In genomic region chr6:63689421-63689820, GRCh38 we compare ENCODE assay signal across 26 cellular contexts. TPM values are rescaled to one million over a fixed set of nuclear protein-coding genes. Genes with fewer than 3 reads are reported as not detected.
DNase-seq lines count a peak whose midpoint lies in the region; FAIRE-seq and TF ChIP-seq lines count a peak whose summit lies in the region.
"Had no signal": no experiment of that assay in that cellular context is flagged by ENCODE, and none has a peak within 500 bp of the region (broad histone marks: within the 10 kb centered on the region; RNA-seq: fewer than 3 reads in every experiment).

No MANE protein-coding gene starts in this region.

- 0 out of 2 replicates have a peak, but pooled peaks cover 4% of the 10 kb centered on the region for H3K4me1 Mint-ChIP-seq in HFFc6 (ENCODE audit: low read depth)
- H3K4me1 Mint-ChIP-seq: nephron had no signal

- WGBS in smooth muscle cell (ENCODE audit: low lambda C conversion rate): 97% methylated on average over 2 of the region's 2 CpGs

- peaks cover 5% of the 10 kb centered on the region for H3K36me3 ChIP-seq in smooth muscle cell (ENCODE audit: low read depth)

- no peaks in the 10 kb centered on the region for H3K9me3 ChIP-seq in smooth muscle cell (replicated peaks; ENCODE audit: low read depth)
- H3K9me3 ChIP-seq: A549, BLaER1, esophagus squamous epithelium, sigmoid colon, upper lobe of right lung had no signal

- H3K4me3 ChIP-seq in smooth muscle cell: no peak overlapping the region
- H3K4me3 ChIP-seq: A549, BLaER1, esophagus squamous epithelium, sigmoid colon, upper lobe of right lung had no signal

- H3K36me3 Mint-ChIP-seq in HFFc6 (ENCODE audit: low read depth): peaks cover 10% of the 10 kb centered on the region

- H3K79me2 ChIP-seq in smooth muscle cell (ENCODE audit: low read depth): peaks cover 27% of the 10 kb centered on the region

- H3K9me3 Mint-ChIP-seq in HFFc6: no peaks in the 10 kb centered on the region
- H3K9me3 Mint-ChIP-seq: effector memory CD8-positive, alpha-beta T cell; nephron had no signal

- H2AFZ ChIP-seq in smooth muscle cell (ENCODE audit: low read depth): no peak overlapping the region

- H3K4me1 ChIP-seq in smooth muscle cell (ENCODE audit: low read depth): no peaks in the 10 kb centered on the region
- H3K4me1 ChIP-seq: BLaER1, esophagus squamous epithelium, sigmoid colon, upper lobe of right lung had no signal

- H3K4me2 ChIP-seq in smooth muscle cell: no peak overlapping the region
- H3K4me2 ChIP-seq: A549, BLaER1 had no signal

- no peak overlapping the region for H3K9ac ChIP-seq in smooth muscle cell (ENCODE audit: low read depth)
- H3K9ac ChIP-seq: BLaER1 had no signal

- H3K27me3 ChIP-seq in smooth muscle cell (ENCODE audit: low read depth): no peaks in the 10 kb centered on the region
- H3K27me3 ChIP-seq: BLaER1, esophagus squamous epithelium, sigmoid colon, upper lobe of right lung had no signal

- no peak overlapping the region for H3K27ac ChIP-seq in smooth muscle cell (ENCODE audit: low read depth)
- H3K27ac ChIP-seq: A549, BLaER1, esophagus squamous epithelium, sigmoid colon, upper lobe of right lung had no signal

- no peaks in the 10 kb centered on the region for H3K27me3 Mint-ChIP-seq in HFFc6 (ENCODE audit: insufficient read depth)
- H3K27me3 Mint-ChIP-seq: activated naive CD8-positive, alpha-beta T cell; effector memory CD8-positive, alpha-beta T cell had no signal

- DNase-seq in HFFc6: no peak
- DNase-seq in astrocyte of the hippocampus (ENCODE audit: low read depth, low spot score): peak; percentile 1
- no peak for DNase-seq in NCI-H510A treated with DMSO at 0.1 percent for 48 hours (lab: John Stamatoyannopoulos, UW)
- DNase-seq in COLO668 (lab: John Stamatoyannopoulos, UW; ENCODE audit: unreplicated experiment): no peak
- DNase-seq in smooth muscle cell (lab: John Stamatoyannopoulos, UW; ENCODE audit: unreplicated experiment): no peak
- DNase-seq in NCI-H1092 treated with DMSO at 0.1 percent for 48 hours (lab: John Stamatoyannopoulos, UW): no peak
- DNase-seq: cerebellar nuclear complex; effector memory CD8-positive, alpha-beta T cell; esophagus squamous epithelium; H7; head of caudate nucleus; KBM-7; left colon; NCI-H146; NCI-H526; posterior cingulate gyrus; sigmoid colon; T-helper 1 cell; upper lobe of right lung had no signal

- H3K27ac Mint-ChIP-seq in HFFc6: no peak overlapping the region
- H3K27ac Mint-ChIP-seq: activated naive CD8-positive, alpha-beta T cell; nephron had no signal

- FAIRE-seq in A204.1 (lab: Jason Lieb, UNC) (peak; percentile 80), islet of Langerhans (lab: Jason Lieb, UNC) (peak; percentile 24)
- FAIRE-seq: A549, TTC549 had no signal

- no peak overlapping the region for H3K4me3 Mint-ChIP-seq in HFFc6
- H3K4me3 Mint-ChIP-seq: activated naive CD8-positive, alpha-beta T cell; effector memory CD8-positive, alpha-beta T cell; nephron had no signal

- TF ChIP-seq CTCF in HFFc6 (IDR thresholded peaks at IDR 0.05) (peak; percentile 40), smooth muscle cell (IDR thresholded peaks at IDR 0.05; ENCODE audit: borderline replicate concordance, insufficient read depth, poor library complexity, severe bottlenecking) (no peak)

- no peaks in the 10 kb centered on the region for H4K20me1 ChIP-seq in smooth muscle cell (ENCODE audit: low read depth)

- no peaks in the 10 kb centered on the region for H3F3A ChIP-seq in smooth muscle cell (ENCODE audit: low read depth)

RNA-seq across cellular contexts. Expression of gene PHF3, which starts 53.8 kb away (rescaled TPM):
- total RNA-seq in HFFc6 (2021; fragmentation: NEBNext Ultra II Directional; extraction: Animal tissue kit (Norgen Biotek cat#: 25700)): 10 to 100 TPM; 22.4 to 27.8 (median 26.2) TPM
- total RNA-seq in smooth muscle cell: 44.7 and 59.8 TPM in 2 replicates
- 9.8 and 10.2 TPM in 2 replicates for polyA plus RNA-seq in smooth muscle cell
